Comparison of ENCODE assay signal across 1 cellular context in genomic region chr1:84690397-84691138, GRCh38.
A peak's percentile ranks its signal among the peaks of the same experiment; 100 is the strongest.
TF ChIP-seq lines count a peak whose summit lies in the region.

Gene SSX2IP, minus strand, starts transcription at chr1:84690461. Its CDS starts 19,242 bp downstream, at chr1:84671219.

TF ChIP-seq in K562, 482 proteins besides CTCF, POLR2A, EP300 and RAD21 (continued from another document and continues in another):
- TF ChIP-seq AFF1 (IDR thresholded peaks at IDR 0.05; ENCODE audit: low read depth in 1 of 2, partially characterized antibody in 2 of 2) (no peak), ZNF77 (CRISPR knock-in tag; IDR thresholded peaks at IDR 0.05) (no peak), ZNF253 (CRISPR knock-in tag; conservative IDR thresholded peaks at IDR 0.05) (no peak), MEF2D (tag; conservative IDR thresholded peaks at IDR 0.05; ENCODE audit: low read depth) (no peak), NFIX (CRISPR knock-in tag; IDR thresholded peaks at IDR 0.05; ENCODE audit: low read depth) (no peak), ZNF644 (tag; IDR thresholded peaks at IDR 0.05; ENCODE audit: low read depth) (no peak), DNMT1 (IDR thresholded peaks at IDR 0.05) (no peak), ZBTB5 (IDR thresholded peaks at IDR 0.05) (peak; percentile 93), SP1 (CRISPR knock-in tag; IDR thresholded peaks at IDR 0.05) (peak; percentile 64), ATF2 (CRISPR knock-in tag; IDR thresholded peaks at IDR 0.05) (no peak), FOXJ2 (tag; IDR thresholded peaks at IDR 0.05) (no peak), ZBTB34 (CRISPR knock-in tag; IDR thresholded peaks at IDR 0.05) (no peak), IRF1 (CRISPR knock-in tag; IDR thresholded peaks at IDR 0.05; ENCODE audit: borderline replicate concordance) (no peak), SETDB1 (IDR thresholded peaks at IDR 0.05; ENCODE audit: low read length) (no peak), NR0B1 (IDR thresholded peaks at IDR 0.05; ENCODE audit: partially characterized antibody) (no peak), ZFP30 (CRISPR knock-in tag; IDR thresholded peaks at IDR 0.05; ENCODE audit: borderline replicate concordance) (no peak), MLLT1 (IDR thresholded peaks at IDR 0.05) (peak in 1 of 2 experiments; percentile 89; a peak in 2 of 4 replicates), SRSF3 (IDR thresholded peaks at IDR 0.05; ENCODE audit: insufficient read depth, low read length) (no peak), EGR1 (conservative IDR thresholded peaks at IDR 0.05) (peak; percentile 94), FOXA1 (IDR thresholded peaks at IDR 0.05; ENCODE audit: borderline replicate concordance) (no peak), TCF15 (CRISPR knock-in tag; IDR thresholded peaks at IDR 0.05) (no peak), SRSF9 (IDR thresholded peaks at IDR 0.05; ENCODE audit: borderline replicate concordance, low read depth, low read length) (no peak), ZFP91 (CRISPR knock-in tag; IDR thresholded peaks at IDR 0.05) (no peak), PHB2 (IDR thresholded peaks at IDR 0.05; ENCODE audit: low read depth) (no peak), MECOM (CRISPR knock-in tag; IDR thresholded peaks at IDR 0.05) (no peak), AFF4 (CRISPR knock-in tag; IDR thresholded peaks at IDR 0.05) (peak; percentile 60; the same call in 1 of the 2 replicates), ELF2 (CRISPR knock-in tag; IDR thresholded peaks at IDR 0.05) (no peak), POLR3G (IDR thresholded peaks at IDR 0.05; ENCODE audit: extremely low read depth, insufficient read length, insufficient replicate concordance) (no peak), C11orf30 (IDR thresholded peaks at IDR 0.05; ENCODE audit: low read depth) (no peak), BDP1 (IDR thresholded peaks at IDR 0.05; ENCODE audit: insufficient read depth, insufficient read length) (no peak), ZBTB33 (CRISPR knock-in tag; IDR thresholded peaks at IDR 0.05) (no peak), ZNF197 (CRISPR knock-in tag; IDR thresholded peaks at IDR 0.05; ENCODE audit: low read depth) (no peak), PHTF2 (CRISPR knock-in tag; IDR thresholded peaks at IDR 0.05) (no peak), PTRF (tag; IDR thresholded peaks at IDR 0.05) (no peak), CHD2 (IDR thresholded peaks at IDR 0.05; ENCODE audit: low read depth, low read length) (peak; percentile 50; the same call in 1 of the 2 replicates), ERF (CRISPR knock-in tag; IDR thresholded peaks at IDR 0.05) (no peak), STAT5B (CRISPR knock-in tag; IDR thresholded peaks at IDR 0.05) (no peak), TEAD2 (tag; IDR thresholded peaks at IDR 0.05) (no peak), SPI1 (IDR thresholded peaks at IDR 0.05; ENCODE audit: borderline replicate concordance, low read depth, low read length) (no peak), ZNF175 (CRISPR knock-in tag; IDR thresholded peaks at IDR 0.05; ENCODE audit: low read depth) (0 out of 2 replicates have a peak, but pooled peaks have one; percentile 63), ETV6 (IDR thresholded peaks at IDR 0.05; ENCODE audit: borderline replicate concordance in 1 of 2, low read depth in 2 of 2, low read length in 1 of 2) (no peak), ETV6 (CRISPR knock-in tag; IDR thresholded peaks at IDR 0.05; ENCODE audit: borderline replicate concordance) (no peak), PML (IDR thresholded peaks at IDR 0.05; ENCODE audit: low read length) (0 out of 2 replicates have a peak, but pooled peaks have one; percentile 23)
